8 cellular contexts compared by ENCODE assay signal in genomic region chr1:27521336-27522147, GRCh38. TPM values are rescaled to one million over a fixed set of nuclear protein-coding genes. Genes with fewer than 3 reads are reported as not detected.
DNase-seq lines count a peak whose midpoint lies in the region; ATAC-seq and TF ChIP-seq lines count a peak whose summit lies in the region.

No MANE protein-coding gene starts in this region.

- no peak for TF ChIP-seq POLR2A in esophagus squamous epithelium (IDR thresholded peaks at IDR 0.05)

- H3K9me3 ChIP-seq in esophagus squamous epithelium (no peaks in the 10 kb centered on the region), skeletal muscle tissue (ENCODE audit: control insufficient read depth in 3 of 3, low read length in 3 of 3) (no peaks in the 10 kb centered on the region)

- H3K36me3 ChIP-seq in esophagus squamous epithelium (no peaks in the 10 kb centered on the region), skeletal muscle tissue (ENCODE audit: control insufficient read depth in 3 of 3, insufficient read depth in 3 of 3, low read length in 3 of 3) (no peaks in the 10 kb centered on the region)

- H3K4me3 ChIP-seq in esophagus squamous epithelium = peak overlapping the region in 3 of 4 donors; percentile 4 to 29 (median 21)
- H3K4me3 ChIP-seq in skeletal muscle tissue (ENCODE audit: low read length in 3 of 3) = peak overlapping the region; percentile 0 to 40 (median 6)

- peak overlapping the region in 1 of 3 donors; percentile 79 for H3K9ac ChIP-seq in skeletal muscle tissue (ENCODE audit: low read depth in 1 of 3, low read length in 3 of 3)

- intact Hi-C loops in esophagus squamous epithelium (cut with DNase I) = no loop called here

- H3K27ac ChIP-seq in esophagus squamous epithelium = peak overlapping the region; percentile 94 to 99 (median 96)
- peak overlapping the region; percentile 93 for H3K27ac ChIP-seq in skeletal muscle tissue (ENCODE audit: low read depth, low read length)

- no peak for TF ChIP-seq CTCF in esophagus squamous epithelium (IDR thresholded peaks at IDR 0.05)

- no peak for ATAC-seq in GM21423 (IDR thresholded peaks at IDR 0.05; ENCODE audit: unreplicated experiment)
- ATAC-seq in HG03565 (IDR thresholded peaks at IDR 0.05; ENCODE audit: unreplicated experiment) = no peak
- ATAC-seq in HG02759 (IDR thresholded peaks at IDR 0.05; ENCODE audit: unreplicated experiment) = no peak

- H3K4me1 ChIP-seq in esophagus squamous epithelium (peaks cover 82 to 100% (median 93%) of the 10 kb centered on the region in 3 donors), skeletal muscle tissue (ENCODE audit: control insufficient read depth in 3 of 3, insufficient read depth in 3 of 3, low read length in 3 of 3) (peaks cover 80 to 89% (median 84%) of the 10 kb centered on the region in 3 donors)

- WGBS in esophagus squamous epithelium, 2 donors = 18 to 24% methylated on average over 9 to 15 of the region's 28 CpGs

- H3K27me3 ChIP-seq in esophagus squamous epithelium (no peaks in the 10 kb centered on the region), skeletal muscle tissue (ENCODE audit: control insufficient read depth in 3 of 3, insufficient read depth in 3 of 3, low read length in 3 of 3) (no peaks in the 10 kb centered on the region)

- DNase-seq in GDM1 (lab: John Stamatoyannopoulos, UW) (peak; percentile 42), esophagus squamous epithelium (lab: John Stamatoyannopoulos, UW) (no peak), RKO (ENCODE audit: low spot score) (no peak)
- peak; percentile 83 for DNase-seq in activated CD8-positive, alpha-beta memory T cell treated with anti-CD3 and anti-CD28 coated beads, Interleukin-2, amount 50 U/mL, for 48 hours

RNA-seq across cellular contexts. Expression of gene WASF2, which starts 31.6 kb away (rescaled TPM):
- total RNA-seq in esophagus squamous epithelium = 10 to 100 TPM; 53.7 to 92.8 (median 79.8) TPM
- total RNA-seq in skeletal muscle tissue = 25.6 TPM

Comparison
In these comparisons a context has a peak if more than half of its experiments do, and no peak if none do; other contexts are left out.
1. DNase-seq: peak in GDM1 (single experiment) and activated CD8-positive, alpha-beta memory T cell treated with anti-CD3 and anti-CD28 coated beads, Interleukin-2, amount 50 U/mL, for 48 hours (single experiment); none in esophagus squamous epithelium (single experiment) and RKO (single experiment).